Comparison of ENCODE assay signal across 18 cellular contexts in the genomic region with DNA sequence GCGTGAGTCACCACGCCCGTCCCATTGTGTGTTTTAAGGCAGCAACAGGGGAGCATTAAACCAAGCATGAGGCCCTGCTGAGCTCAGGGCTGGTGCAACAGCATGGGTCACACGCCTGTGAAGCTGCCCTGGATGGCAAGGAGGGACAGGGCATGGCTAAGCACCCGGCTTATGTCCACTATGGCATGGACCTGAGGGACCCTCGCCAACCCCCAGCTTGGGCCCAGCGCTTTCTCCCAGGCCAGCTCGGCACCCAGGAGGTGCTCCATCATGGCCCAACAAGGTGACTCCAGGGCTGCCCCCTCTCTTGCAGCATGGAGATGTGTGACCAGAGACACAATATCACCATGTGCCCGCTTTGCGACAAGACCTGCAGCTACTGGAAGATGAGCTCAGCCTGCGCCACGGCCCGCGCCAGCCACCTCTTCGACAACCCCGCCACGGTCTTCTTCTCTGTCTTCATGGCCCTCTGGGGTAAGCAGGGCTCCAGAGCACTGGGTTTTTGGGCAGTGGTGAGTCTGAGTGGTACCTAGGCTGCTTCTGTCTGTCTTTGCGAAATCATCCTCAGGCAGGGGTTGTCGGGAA. TPM values are rescaled to one million over a fixed set of nuclear protein-coding genes. Genes with fewer than 3 reads are reported as not detected.
DNase-seq lines count a peak whose midpoint lies in the region; ATAC-seq and TF ChIP-seq lines count a peak whose summit lies in the region.
"Had no signal": no experiment of that assay in that cellular context is flagged by ENCODE, and none has a peak within 500 bp of the region (broad histone marks: within the 10 kb centered on the region; RNA-seq: fewer than 3 reads in every experiment).

No MANE protein-coding gene starts in this region.

- intact Hi-C loops in ascending aorta (cut with DNase I), result no loop called here

- H3K27ac ChIP-seq in ascending aorta, result peak overlapping the region; percentile 0 to 86
- H3K27ac ChIP-seq in neural progenitor cell, result no peak overlapping the region
- H3K27ac ChIP-seq: GM23248 had no signal

- peaks cover 18 to 46% of the 10 kb centered on the region in 2 donors for H3K4me1 ChIP-seq in ascending aorta
- H3K4me1 ChIP-seq in neural progenitor cell, result peaks cover 21% of the 10 kb centered on the region

- H3K27me3 ChIP-seq in MG63 (no peaks in the 10 kb centered on the region), ascending aorta (no peaks in the 10 kb centered on the region), neural progenitor cell (peaks cover 55% of the 10 kb centered on the region)

- H3K4me3 ChIP-seq in MG63, result no peak overlapping the region
- no peak overlapping the region for H3K4me3 ChIP-seq in ascending aorta
- H3K4me3 ChIP-seq in neural progenitor cell, result no peak overlapping the region
- H3K4me3 ChIP-seq: GM23248 had no signal

- H3K36me3 Mint-ChIP-seq in neural progenitor cell, result no peaks in the 10 kb centered on the region
- H3K36me3 Mint-ChIP-seq: CD4-positive, alpha-beta memory T cell had no signal

- peaks cover 46% of the 10 kb centered on the region for H3K4me1 Mint-ChIP-seq in neural progenitor cell

- H3K36me3 ChIP-seq in MG63, result no peaks in the 10 kb centered on the region
- H3K36me3 ChIP-seq in ascending aorta, result peaks cover 43 to 55% of the 10 kb centered on the region in 2 donors
- H3K36me3 ChIP-seq in neural progenitor cell, result no peaks in the 10 kb centered on the region

- no peak overlapping the region for H2AFZ ChIP-seq in neural progenitor cell (replicated peaks)
- H2AFZ ChIP-seq: GM23248 had no signal

- no peaks in the 10 kb centered on the region for H4K20me1 ChIP-seq in neural progenitor cell (ENCODE audit: low read depth)

- no peaks in the 10 kb centered on the region for H3K9me3 Mint-ChIP-seq in neural progenitor cell
- H3K9me3 Mint-ChIP-seq: H9, HFFc6 had no signal

- H3K9me3 ChIP-seq in MG63 (no peaks in the 10 kb centered on the region), ascending aorta (no peaks in the 10 kb centered on the region), neural progenitor cell (ENCODE audit: low read depth) (no peaks in the 10 kb centered on the region)

- peak overlapping the region; percentile 53 for H3K27ac Mint-ChIP-seq in neural progenitor cell
- H3K27ac Mint-ChIP-seq: CD4-positive, alpha-beta memory T cell; H9; HFFc6 had no signal

- H3K9ac ChIP-seq in neural progenitor cell, result no peak overlapping the region
- H3K9ac ChIP-seq: GM23248 had no signal

- peaks cover 30% of the 10 kb centered on the region for H3K27me3 Mint-ChIP-seq in neural progenitor cell (ENCODE audit: insufficient read depth, low read depth)

- H3F3A ChIP-seq in neural progenitor cell (ENCODE audit: low read depth), result peaks cover 15% of the 10 kb centered on the region

- no peak overlapping the region for H3K4me2 ChIP-seq in neural progenitor cell

- no peaks in the 10 kb centered on the region for H3K79me2 ChIP-seq in neural progenitor cell (ENCODE audit: low read depth)

- no peak overlapping the region for H3K4me3 Mint-ChIP-seq in neural progenitor cell
- H3K4me3 Mint-ChIP-seq: CD4-positive, alpha-beta memory T cell; H9; HFFc6 had no signal

- peak; percentile 17 for DNase-seq in MG63
- DNase-seq in ascending aorta (ENCODE audit: low spot score in 2 of 2), result no peak
- DNase-seq in neural progenitor cell (ENCODE audit: low spot score), result no peak
- DNase-seq in activated CD8-positive, alpha-beta memory T cell treated with anti-CD3 and anti-CD28 coated beads for 24 hours, result no peak
- DNase-seq: C1 segment of cervical spinal cord; Calu3; CD4-positive, alpha-beta memory T cell; COR-L47; DMS53; DMS79 treated with DMSO at 0.1 percent for 48 hours; GF-D8; GM23248; H9; HFFc6 had no signal

- TF ChIP-seq CTCF in ascending aorta (IDR thresholded peaks at IDR 0.05), result no peak
- TF ChIP-seq CTCF in neural progenitor cell (IDR thresholded peaks at IDR 0.05), result no peak

- ATAC-seq in HG02852 (IDR thresholded peaks at IDR 0.05; ENCODE audit: unreplicated experiment) (no peak), HG02588 (IDR thresholded peaks at IDR 0.05; ENCODE audit: unreplicated experiment) (no peak)
- ATAC-seq: HCT116 had no signal

RNA-seq across cellular contexts. Expression of gene ANO1, which starts 53.6 kb away (rescaled TPM):
- 0.12 and 0.99 TPM in 2 replicates for total RNA-seq in MG63 (2014; rRNA removed; shearing (Covaris generic); ENCODE audit: low replicate concordance)
- 244 TPM for total RNA-seq in ascending aorta
- 0.19 TPM in 1 of 2 replicates, not detected in the other for total RNA-seq in neural progenitor cell (ENCODE audit: low replicate concordance)
- total RNA-seq: CD4-positive, alpha-beta memory T cell; G401; HFFc6 had no signal

Comparison
In these comparisons a context has a peak if more than half of its experiments do, and no peak if none do; other contexts are left out.
1. RNA of gene ANO1, which starts 53.6 kb away (total RNA-seq): 244 TPM in ascending aorta (single experiment); 0.12 to 0.99 TPM in MG63 and 0.19 TPM in neural progenitor cell; every median in the first group is over 100 times any median in the second.